Comparison of ENCODE assay signal across 8 cellular contexts in genomic region chr10:38093816-38094157, GRCh38. TPM values are rescaled to one million over a fixed set of nuclear protein-coding genes. Genes with fewer than 3 reads are reported as not detected.
DNase-seq lines count a peak whose midpoint lies in the region; ATAC-seq and TF ChIP-seq lines count a peak whose summit lies in the region.

No MANE protein-coding gene starts in this region.

- peaks cover 25% of the 10 kb centered on the region for H3K4me1 ChIP-seq in DND-41 (ENCODE audit: insufficient read depth, low read length)
- H3K4me1 ChIP-seq in Karpas-422 (ENCODE audit: low read length) = peaks cover 13% of the 10 kb centered on the region
- H3K4me1 ChIP-seq in effector memory CD4-positive, alpha-beta T cell (ENCODE audit: control insufficient read depth, insufficient read depth, low read length, poor library complexity, severe bottlenecking) = peaks cover 12% of the 10 kb centered on the region

- no peaks in the 10 kb centered on the region for H3K9me2 ChIP-seq in Karpas-422 (replicated peaks; ENCODE audit: insufficient read depth, low read length)
- no peaks in the 10 kb centered on the region for H3K9me2 ChIP-seq in neural cell (ENCODE audit: insufficient read depth, low read length)

- TF ChIP-seq RAD21 in neural cell (conservative IDR thresholded peaks at IDR 0.05) = no peak

- ATAC-seq in DND-41 (ENCODE audit: insufficient read depth, low read depth) (0 out of 3 replicates have a peak, but pooled peaks have one; percentile 1), GM21723 (IDR thresholded peaks at IDR 0.05; ENCODE audit: unreplicated experiment) (peak; percentile 20)

- H4K20me1 ChIP-seq in DND-41 (ENCODE audit: insufficient read depth, low read length) = no peaks in the 10 kb centered on the region
- H4K20me1 ChIP-seq in Karpas-422 (ENCODE audit: insufficient read depth, low read depth, low read length) = no peaks in the 10 kb centered on the region
- H4K20me1 ChIP-seq in neural cell (ENCODE audit: insufficient read depth) = no peaks in the 10 kb centered on the region

- peak overlapping the region; percentile 91 for H3K4me2 ChIP-seq in DND-41 (ENCODE audit: insufficient read depth, low read length)
- H3K4me2 ChIP-seq in Karpas-422 (ENCODE audit: low read depth, low read length, poor library complexity, severe bottlenecking) = peak overlapping the region; percentile 93
- no peak overlapping the region for H3K4me2 ChIP-seq in neural cell (ENCODE audit: low read length)

- peak overlapping the region; percentile 92 for H2AFZ ChIP-seq in DND-41 (ENCODE audit: low read depth, low read length)
- peak overlapping the region; percentile 55; the same call in 1 of the 2 replicates for H2AFZ ChIP-seq in Karpas-422 (ENCODE audit: low read length)
- H2AFZ ChIP-seq in neural cell (ENCODE audit: low read depth, low read length) = peak overlapping the region; percentile 63

- peaks cover 5% of the 10 kb centered on the region for H3K9me3 ChIP-seq in DND-41 (ENCODE audit: insufficient read depth, low read length, severe bottlenecking)
- peaks cover 2% of the 10 kb centered on the region; the same call in 1 of the 2 replicates for H3K9me3 ChIP-seq in Karpas-422 (ENCODE audit: low read length)
- H3K9me3 ChIP-seq in effector memory CD4-positive, alpha-beta T cell (ENCODE audit: control insufficient read depth, low read length) = no peaks in the 10 kb centered on the region
- peaks cover 2% of the 10 kb centered on the region for H3K9me3 ChIP-seq in neural cell (ENCODE audit: low read length)

- H3K27me3 ChIP-seq in DND-41 (ENCODE audit: insufficient read depth, low read length, poor library complexity) = no peaks in the 10 kb centered on the region
- no peaks in the 10 kb centered on the region for H3K27me3 ChIP-seq in Karpas-422 (ENCODE audit: low read length)
- H3K27me3 ChIP-seq in effector memory CD4-positive, alpha-beta T cell (replicated peaks; ENCODE audit: control insufficient read depth, insufficient read depth, low read length, poor library complexity, severe bottlenecking) = no peaks in the 10 kb centered on the region
- H3K27me3 ChIP-seq in neural cell (ENCODE audit: insufficient read depth, low read depth, low read length) = no peaks in the 10 kb centered on the region

- peaks cover 45% of the 10 kb centered on the region for H3K79me2 ChIP-seq in DND-41 (ENCODE audit: insufficient read depth, low read length)
- H3K79me2 ChIP-seq in Karpas-422 (ENCODE audit: low read length) = peaks cover 32% of the 10 kb centered on the region
- H3K79me2 ChIP-seq in neural cell (replicated peaks; ENCODE audit: insufficient read depth, low read length) = no peaks in the 10 kb centered on the region

- H3K9ac ChIP-seq in DND-41 (ENCODE audit: low read depth, low read length) (peak overlapping the region; percentile 85), Karpas-422 (ENCODE audit: low read length) (no peak overlapping the region), neural cell (ENCODE audit: low read length) (no peak overlapping the region)

- TF ChIP-seq EP300 in neural cell (conservative IDR thresholded peaks at IDR 0.05; ENCODE audit: poor library complexity, severe bottlenecking) = no peak

- H3K27ac ChIP-seq in DND-41 (ENCODE audit: low read length) (peak overlapping the region; percentile 87), Karpas-422 (ENCODE audit: low read length) (no peak overlapping the region), neural cell (ENCODE audit: low read length) (no peak overlapping the region)
- peak overlapping the region; percentile 77 for H3K27ac ChIP-seq in effector memory CD4-positive, alpha-beta T cell (ENCODE audit: insufficient read depth, low read length, poor library complexity, severe bottlenecking)

- no peaks in the 10 kb centered on the region for H3F3A ChIP-seq in neural cell (ENCODE audit: insufficient read depth, low read length, poor library complexity, severe bottlenecking)

- H3K4me3 ChIP-seq in DND-41 (ENCODE audit: low read depth in 1 of 2, low read length in 2 of 2) = peak overlapping the region; percentile 86 to 95; a peak in 3 of 4 replicates
- H3K4me3 ChIP-seq in Karpas-422 (ENCODE audit: low read length) = peak overlapping the region; percentile 79; the same call in 1 of the 2 replicates
- H3K4me3 ChIP-seq in effector memory CD4-positive, alpha-beta T cell (ENCODE audit: insufficient read depth, low read depth, low read length, poor library complexity, severe bottlenecking) = peak overlapping the region; percentile 66
- peak overlapping the region; percentile 70 for H3K4me3 ChIP-seq in neural cell (ENCODE audit: low read length)

- DNase-seq in DND-41 (no peak), Karpas-422 (no peak), NCI-H748 treated with DMSO at 0.1 percent for 48 hours (lab: John Stamatoyannopoulos, UW) (no peak), NK-92 (lab: John Stamatoyannopoulos, UW; ENCODE audit: unreplicated experiment) (no peak), NCI-H2081 (lab: John Stamatoyannopoulos, UW) (no peak)
- no peak for DNase-seq in effector memory CD4-positive, alpha-beta T cell

- H3K36me3 ChIP-seq in DND-41 (ENCODE audit: insufficient read depth, low read length) (peaks cover 44% of the 10 kb centered on the region), Karpas-422 (ENCODE audit: insufficient read depth, low read length) (peaks cover 34% of the 10 kb centered on the region), neural cell (ENCODE audit: insufficient read depth, low read length) (no peaks in the 10 kb centered on the region)
- H3K36me3 ChIP-seq in effector memory CD4-positive, alpha-beta T cell (ENCODE audit: control insufficient read depth, insufficient read depth, low read length) = peaks cover 21% of the 10 kb centered on the region

- TF ChIP-seq CTCF in DND-41 (IDR thresholded peaks at IDR 0.05; ENCODE audit: borderline replicate concordance, extremely low read depth, low read length, poor library complexity, severe bottlenecking) = no peak
- no peak for TF ChIP-seq CTCF in neural cell (IDR thresholded peaks at IDR 0.05; ENCODE audit: poor library complexity, severe bottlenecking)

TF ChIP-seq in neural cell, 6 proteins besides CTCF, POLR2A, EP300 and RAD21:
- TF ChIP-seq, protein P1, sequence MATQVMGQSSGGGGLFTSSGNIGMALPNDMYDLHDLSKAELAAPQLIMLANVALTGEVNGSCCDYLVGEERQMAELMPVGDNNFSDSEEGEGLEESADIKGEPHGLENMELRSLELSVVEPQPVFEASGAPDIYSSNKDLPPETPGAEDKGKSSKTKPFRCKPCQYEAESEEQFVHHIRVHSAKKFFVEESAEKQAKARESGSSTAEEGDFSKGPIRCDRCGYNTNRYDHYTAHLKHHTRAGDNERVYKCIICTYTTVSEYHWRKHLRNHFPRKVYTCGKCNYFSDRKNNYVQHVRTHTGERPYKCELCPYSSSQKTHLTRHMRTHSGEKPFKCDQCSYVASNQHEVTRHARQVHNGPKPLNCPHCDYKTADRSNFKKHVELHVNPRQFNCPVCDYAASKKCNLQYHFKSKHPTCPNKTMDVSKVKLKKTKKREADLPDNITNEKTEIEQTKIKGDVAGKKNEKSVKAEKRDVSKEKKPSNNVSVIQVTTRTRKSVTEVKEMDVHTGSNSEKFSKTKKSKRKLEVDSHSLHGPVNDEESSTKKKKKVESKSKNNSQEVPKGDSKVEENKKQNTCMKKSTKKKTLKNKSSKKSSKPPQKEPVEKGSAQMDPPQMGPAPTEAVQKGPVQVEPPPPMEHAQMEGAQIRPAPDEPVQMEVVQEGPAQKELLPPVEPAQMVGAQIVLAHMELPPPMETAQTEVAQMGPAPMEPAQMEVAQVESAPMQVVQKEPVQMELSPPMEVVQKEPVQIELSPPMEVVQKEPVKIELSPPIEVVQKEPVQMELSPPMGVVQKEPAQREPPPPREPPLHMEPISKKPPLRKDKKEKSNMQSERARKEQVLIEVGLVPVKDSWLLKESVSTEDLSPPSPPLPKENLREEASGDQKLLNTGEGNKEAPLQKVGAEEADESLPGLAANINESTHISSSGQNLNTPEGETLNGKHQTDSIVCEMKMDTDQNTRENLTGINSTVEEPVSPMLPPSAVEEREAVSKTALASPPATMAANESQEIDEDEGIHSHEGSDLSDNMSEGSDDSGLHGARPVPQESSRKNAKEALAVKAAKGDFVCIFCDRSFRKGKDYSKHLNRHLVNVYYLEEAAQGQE (IDR thresholded peaks at IDR 0.05; ENCODE audit: borderline replicate concordance) = no peak
- TF ChIP-seq TAF1 (IDR thresholded peaks at IDR 0.05; ENCODE audit: low read depth) (no peak), SMC3 (conservative IDR thresholded peaks at IDR 0.05; ENCODE audit: poor library complexity) (no peak), EZH2 (IDR thresholded peaks at IDR 0.05; ENCODE audit: borderline replicate concordance, insufficient read depth, low read length, poor library complexity, severe bottlenecking) (no peak), POLR2AphosphoS5 (IDR thresholded peaks at IDR 0.05) (no peak), MXI1 (conservative IDR thresholded peaks at IDR 0.05; ENCODE audit: poor library complexity, severe bottlenecking) (no peak)
TF ChIP-seq in neural cell: peak in this region for 0.

RNA-seq across cellular contexts. Expression of gene ZNF37A, which starts 0.3 kb away (rescaled TPM):
- 18.0 and 28.4 TPM in 2 replicates for total RNA-seq in Karpas-422 (2014; rRNA removed; shearing (Covaris generic); ENCODE audit: low replicate concordance)
- 8.9 and 19.4 TPM in 2 replicates for polyA plus RNA-seq in neural cell
- 13.1 and 19.2 TPM in 2 replicates for polyA minus RNA-seq in neural cell

Comparison
In these comparisons a context has a peak if more than half of its experiments do, and no peak if none do; other contexts are left out.
1. H3K27ac ChIP-seq: peak in DND-41 (single experiment) and effector memory CD4-positive, alpha-beta T cell (single experiment); none in Karpas-422 (single experiment) and neural cell (single experiment).
2. Peak in every context shown above with its lines, with median percentiles within 50 percentile points of each other: H2AFZ ChIP-seq and H3K4me3 ChIP-seq.